Comparison of ENCODE assay signal across 2 cellular contexts in genomic region chr2:32474391-32474790, GRCh38.
TF ChIP-seq lines count a peak whose summit lies in the region.

No MANE protein-coding gene starts in this region.

TF ChIP-seq in IMR-90, 13 proteins besides CTCF, POLR2A, EP300 and RAD21 (continued from another document):
- TF ChIP-seq FOS (IDR thresholded peaks at IDR 0.05; ENCODE audit: low read depth, low read length): no peak
- TF ChIP-seq CEBPB (IDR thresholded peaks at IDR 0.05; ENCODE audit: low read depth, low read length): no peak
- TF ChIP-seq, protein P1, sequence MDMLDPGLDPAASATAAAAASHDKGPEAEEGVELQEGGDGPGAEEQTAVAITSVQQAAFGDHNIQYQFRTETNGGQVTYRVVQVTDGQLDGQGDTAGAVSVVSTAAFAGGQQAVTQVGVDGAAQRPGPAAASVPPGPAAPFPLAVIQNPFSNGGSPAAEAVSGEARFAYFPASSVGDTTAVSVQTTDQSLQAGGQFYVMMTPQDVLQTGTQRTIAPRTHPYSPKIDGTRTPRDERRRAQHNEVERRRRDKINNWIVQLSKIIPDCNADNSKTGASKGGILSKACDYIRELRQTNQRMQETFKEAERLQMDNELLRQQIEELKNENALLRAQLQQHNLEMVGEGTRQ (IDR thresholded peaks at IDR 0.05; ENCODE audit: low read depth, low read length): no peak
- no peak for TF ChIP-seq RCOR1 (IDR thresholded peaks at IDR 0.05; ENCODE audit: insufficient replicate concordance, low read length)
TF ChIP-seq in IMR-90: peak in this region for 0.

TF ChIP-seq in K562, 482 proteins besides CTCF, POLR2A, EP300 and RAD21 (continued from another document):
- TF ChIP-seq, protein P2, sequence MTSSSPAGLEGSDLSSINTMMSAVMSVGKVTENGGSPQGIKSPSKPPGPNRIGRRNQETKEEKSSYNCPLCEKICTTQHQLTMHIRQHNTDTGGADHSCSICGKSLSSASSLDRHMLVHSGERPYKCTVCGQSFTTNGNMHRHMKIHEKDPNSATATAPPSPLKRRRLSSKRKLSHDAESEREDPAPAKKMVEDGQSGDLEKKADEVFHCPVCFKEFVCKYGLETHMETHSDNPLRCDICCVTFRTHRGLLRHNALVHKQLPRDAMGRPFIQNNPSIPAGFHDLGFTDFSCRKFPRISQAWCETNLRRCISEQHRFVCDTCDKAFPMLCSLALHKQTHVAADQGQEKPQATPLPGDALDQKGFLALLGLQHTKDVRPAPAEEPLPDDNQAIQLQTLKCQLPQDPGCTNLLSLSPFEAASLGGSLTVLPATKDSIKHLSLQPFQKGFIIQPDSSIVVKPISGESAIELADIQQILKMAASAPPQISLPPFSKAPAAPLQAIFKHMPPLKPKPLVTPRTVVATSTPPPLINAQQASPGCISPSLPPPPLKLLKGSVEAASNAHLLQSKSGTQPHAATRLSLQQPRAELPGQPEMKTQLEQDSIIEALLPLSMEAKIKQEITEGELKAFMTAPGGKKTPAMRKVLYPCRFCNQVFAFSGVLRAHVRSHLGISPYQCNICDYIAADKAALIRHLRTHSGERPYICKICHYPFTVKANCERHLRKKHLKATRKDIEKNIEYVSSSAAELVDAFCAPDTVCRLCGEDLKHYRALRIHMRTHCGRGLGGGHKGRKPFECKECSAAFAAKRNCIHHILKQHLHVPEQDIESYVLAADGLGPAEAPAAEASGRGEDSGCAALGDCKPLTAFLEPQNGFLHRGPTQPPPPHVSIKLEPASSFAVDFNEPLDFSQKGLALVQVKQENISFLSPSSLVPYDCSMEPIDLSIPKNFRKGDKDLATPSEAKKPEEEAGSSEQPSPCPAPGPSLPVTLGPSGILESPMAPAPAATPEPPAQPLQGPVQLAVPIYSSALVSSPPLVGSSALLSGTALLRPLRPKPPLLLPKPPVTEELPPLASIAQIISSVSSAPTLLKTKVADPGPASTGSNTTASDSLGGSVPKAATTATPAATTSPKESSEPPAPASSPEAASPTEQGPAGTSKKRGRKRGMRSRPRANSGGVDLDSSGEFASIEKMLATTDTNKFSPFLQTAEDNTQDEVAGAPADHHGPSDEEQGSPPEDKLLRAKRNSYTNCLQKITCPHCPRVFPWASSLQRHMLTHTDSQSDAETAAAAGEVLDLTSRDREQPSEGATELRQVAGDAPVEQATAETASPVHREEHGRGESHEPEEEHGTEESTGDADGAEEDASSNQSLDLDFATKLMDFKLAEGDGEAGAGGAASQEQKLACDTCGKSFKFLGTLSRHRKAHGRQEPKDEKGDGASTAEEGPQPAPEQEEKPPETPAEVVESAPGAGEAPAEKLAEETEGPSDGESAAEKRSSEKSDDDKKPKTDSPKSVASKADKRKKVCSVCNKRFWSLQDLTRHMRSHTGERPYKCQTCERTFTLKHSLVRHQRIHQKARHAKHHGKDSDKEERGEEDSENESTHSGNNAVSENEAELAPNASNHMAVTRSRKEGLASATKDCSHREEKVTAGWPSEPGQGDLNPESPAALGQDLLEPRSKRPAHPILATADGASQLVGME (CRISPR knock-in tag; IDR thresholded peaks at IDR 0.05): no peak
- no peak for TF ChIP-seq SFPQ (IDR thresholded peaks at IDR 0.05; ENCODE audit: low read depth, low read length)
